1 cellular context compared by ENCODE assay signal in genomic region chr9:90830051-90830450, GRCh38.
TF ChIP-seq lines count a peak whose summit lies in the region.

No MANE protein-coding gene starts in this region.

TF ChIP-seq in GM23338, 12 proteins besides CTCF, POLR2A, EP300 and RAD21 (continued from another document):
- TF ChIP-seq ZNF462 (CRISPR knock-in tag; IDR thresholded peaks at IDR 0.05) (no peak), EZH2 (IDR thresholded peaks at IDR 0.05; ENCODE audit: low read depth, unreplicated experiment) (no peak), ZNF331 (CRISPR knock-in tag; IDR thresholded peaks at IDR 0.05; ENCODE audit: low read depth) (no peak), ETS1 (IDR thresholded peaks at IDR 0.05) (no peak), POLR2AphosphoS5 (IDR thresholded peaks at IDR 0.05; ENCODE audit: low read depth) (no peak), REST (IDR thresholded peaks at IDR 0.05; ENCODE audit: unreplicated experiment) (no peak), NANOG (IDR thresholded peaks at IDR 0.05; ENCODE audit: borderline replicate concordance) (no peak)
